In genomic region chr9:33818167-33818831, GRCh38 we compare ENCODE assay signal across 8 cellular contexts. TPM values are rescaled to one million over a fixed set of nuclear protein-coding genes. Genes with fewer than 3 reads are reported as not detected.
DNase-seq lines count a peak whose midpoint lies in the region; ATAC-seq and TF ChIP-seq lines count a peak whose summit lies in the region.

No MANE protein-coding gene starts in this region.

- DNase-seq in CD4-positive, CD25-positive, alpha-beta regulatory T cell = peak in 1 of 3 donors; percentile 35
- no peak for DNase-seq in activated T-helper 2 cell treated with anti-CD3 and anti-CD28 coated beads, Interferon-gamma antibody, Interleukin-2, Interleukin-4, amounts not matched to agents 10 μg/mL and 5 μg/mL and 100 μg/mL, durations not matched to agents 14 hours and 24 hours and 36 hours (ENCODE audit: low spot score)
- peak in 2 of 3 donors; percentile 86 to 87 for DNase-seq in right cardiac atrium
- DNase-seq in sigmoid colon = no peak
- DNase-seq in NCI-H1417 treated with DMSO at 0.1 percent for 48 hours (lab: John Stamatoyannopoulos, UW) = no peak
- no peak for DNase-seq in OCI-M2 (lab: John Stamatoyannopoulos, UW; ENCODE audit: unreplicated experiment)

- ATAC-seq in CD4-positive, CD25-positive, alpha-beta regulatory T cell (ENCODE audit: low read depth in 2 of 2) = peak in 1 of 2 donors; percentile 10
- ATAC-seq in HG02884 (IDR thresholded peaks at IDR 0.05; ENCODE audit: unreplicated experiment) (peak; percentile 8), right cardiac atrium (peak; percentile 6 to 16), HG03571 (IDR thresholded peaks at IDR 0.05; ENCODE audit: unreplicated experiment) (no peak)

- H3K36me3 Mint-ChIP-seq in CD4-positive, CD25-positive, alpha-beta regulatory T cell = peaks cover 3% of the 10 kb centered on the region
- H3K36me3 Mint-ChIP-seq in activated T-helper 2 cell treated with anti-CD3 and anti-CD28 coated beads, Interferon-gamma antibody, Interleukin-2, Interleukin-4, amounts not matched to agents 10 μg/mL and 5 μg/mL and 100 μg/mL, durations not matched to agents 14 hours and 24 hours and 36 hours (ENCODE audit: low read depth) = peaks cover 18% of the 10 kb centered on the region

- no peaks in the 10 kb centered on the region for H3K36me3 ChIP-seq in CD4-positive, CD25-positive, alpha-beta regulatory T cell (ENCODE audit: control insufficient read depth, insufficient read depth, low read length)
- no peaks in the 10 kb centered on the region for H3K36me3 ChIP-seq in sigmoid colon

- no peak for TF ChIP-seq CTCF in sigmoid colon (IDR thresholded peaks at IDR 0.05)

- intact Hi-C loops in activated T-helper 2 cell treated with anti-CD3 and anti-CD28 coated beads, Interferon-gamma antibody, Interleukin-2, Interleukin-4, amounts not matched to agents 10 μg/mL and 5 μg/mL and 100 μg/mL, durations not matched to agents 14 hours and 24 hours and 36 hours (cut with micrococcal nuclease) = no loop called here
- intact Hi-C loops in right cardiac atrium (cut with DNase I) = loop anchor here in 2 of 4 donors (2.0 to 5.0 kb wide), 2 partner anchors 29 to 34 kb away; no protein-coding TSS in a partner anchor
- intact Hi-C loops in sigmoid colon (cut with DNase I) = loop anchor here (10.0 kb wide), 3 partner anchors 227 to 557 kb away; partner anchors contain the start of genes MYORG and UBAP2

- peaks cover 33 to 59% (median 41%) of the 10 kb centered on the region in 4 donors for H3K4me1 Mint-ChIP-seq in CD4-positive, CD25-positive, alpha-beta regulatory T cell
- peaks cover 38% of the 10 kb centered on the region for H3K4me1 Mint-ChIP-seq in activated T-helper 2 cell treated with anti-CD3 and anti-CD28 coated beads, Interferon-gamma antibody, Interleukin-2, Interleukin-4, amounts not matched to agents 10 μg/mL and 5 μg/mL and 100 μg/mL, durations not matched to agents 14 hours and 24 hours and 36 hours (ENCODE audit: low read depth)

- WGBS in right cardiac atrium = under 1% methylated on average over 17 of the region's 17 CpGs
- WGBS in sigmoid colon, 2 donors = 0 to 1% methylated on average over 17 of the region's 17 CpGs

- H3K27ac Mint-ChIP-seq in CD4-positive, CD25-positive, alpha-beta regulatory T cell = peak overlapping the region; percentile 79 to 99 (median 95)
- peak overlapping the region; percentile 79 for H3K27ac Mint-ChIP-seq in activated T-helper 2 cell treated with anti-CD3 and anti-CD28 coated beads, Interferon-gamma antibody, Interleukin-2, Interleukin-4, amounts not matched to agents 10 μg/mL and 5 μg/mL and 100 μg/mL, durations not matched to agents 14 hours and 24 hours and 36 hours

- peak overlapping the region; percentile 95 for H3K27ac ChIP-seq in CD4-positive, CD25-positive, alpha-beta regulatory T cell (ENCODE audit: insufficient read depth, low read length, poor library complexity, severe bottlenecking)
- H3K27ac ChIP-seq in right cardiac atrium (ENCODE audit: low read length) = peak overlapping the region; percentile 100
- H3K27ac ChIP-seq in sigmoid colon = peak overlapping the region; percentile 96 to 99 (median 98)

- H3K9me3 ChIP-seq in CD4-positive, CD25-positive, alpha-beta regulatory T cell (ENCODE audit: control insufficient read depth in 2 of 2, low read length in 2 of 2) = no peaks in the 10 kb centered on the region
- H3K9me3 ChIP-seq in right cardiac atrium (ENCODE audit: control insufficient read depth, low read length) (no peaks in the 10 kb centered on the region), sigmoid colon (no peaks in the 10 kb centered on the region)

- H3K4me1 ChIP-seq in CD4-positive, CD25-positive, alpha-beta regulatory T cell (ENCODE audit: control insufficient read depth, insufficient read depth, low read length, poor library complexity, severe bottlenecking) = peaks cover 43% of the 10 kb centered on the region
- H3K4me1 ChIP-seq in right cardiac atrium (ENCODE audit: control insufficient read depth, insufficient read depth, low read length) (no peaks in the 10 kb centered on the region), sigmoid colon (peaks cover 0 to 66% (median 54%) of the 10 kb centered on the region in 4 donors)

- H3K9me3 Mint-ChIP-seq in CD4-positive, CD25-positive, alpha-beta regulatory T cell = no peaks in the 10 kb centered on the region
- no peaks in the 10 kb centered on the region for H3K9me3 Mint-ChIP-seq in activated T-helper 2 cell treated with anti-CD3 and anti-CD28 coated beads, Interferon-gamma antibody, Interleukin-2, Interleukin-4, amounts not matched to agents 10 μg/mL and 5 μg/mL and 100 μg/mL, durations not matched to agents 14 hours and 24 hours and 36 hours

- H3K27me3 ChIP-seq in CD4-positive, CD25-positive, alpha-beta regulatory T cell (ENCODE audit: control insufficient read depth, insufficient read depth, low read length) = no peaks in the 10 kb centered on the region
- H3K27me3 ChIP-seq in right cardiac atrium (ENCODE audit: control insufficient read depth, insufficient read depth) = no peaks in the 10 kb centered on the region
- no peaks in the 10 kb centered on the region for H3K27me3 ChIP-seq in sigmoid colon

- no peak for TF ChIP-seq POLR2A in sigmoid colon (IDR thresholded peaks at IDR 0.05)

- H3K4me3 Mint-ChIP-seq in CD4-positive, CD25-positive, alpha-beta regulatory T cell = peak overlapping the region; percentile 92 to 98 (median 95)
- H3K4me3 Mint-ChIP-seq in activated T-helper 2 cell treated with anti-CD3 and anti-CD28 coated beads, Interferon-gamma antibody, Interleukin-2, Interleukin-4, amounts not matched to agents 10 μg/mL and 5 μg/mL and 100 μg/mL, durations not matched to agents 14 hours and 24 hours and 36 hours (ENCODE audit: low read depth) = peak overlapping the region; percentile 82

- peak overlapping the region; percentile 97 for H3K4me3 ChIP-seq in CD4-positive, CD25-positive, alpha-beta regulatory T cell (ENCODE audit: low read depth, low read length)
- H3K4me3 ChIP-seq in right cardiac atrium (ENCODE audit: low read length) = peak overlapping the region; percentile 99
- H3K4me3 ChIP-seq in sigmoid colon = peak overlapping the region; percentile 96 to 97 (median 96)

- TF ChIP-seq EP300 in sigmoid colon (IDR thresholded peaks at IDR 0.05) = no peak

- H3K27me3 Mint-ChIP-seq in CD4-positive, CD25-positive, alpha-beta regulatory T cell = no peaks in the 10 kb centered on the region
- H3K27me3 Mint-ChIP-seq in activated T-helper 2 cell treated with anti-CD3 and anti-CD28 coated beads, Interferon-gamma antibody, Interleukin-2, Interleukin-4, amounts not matched to agents 10 μg/mL and 5 μg/mL and 100 μg/mL, durations not matched to agents 14 hours and 24 hours and 36 hours (ENCODE audit: low read depth) = no peaks in the 10 kb centered on the region

RNA-seq across cellular contexts. Expression of gene UBE2R2, which starts 1.3 kb away (rescaled TPM):
- total RNA-seq in CD4-positive, CD25-positive, alpha-beta regulatory T cell = 33.3 TPM
- 10 to 100 TPM; 14.8 to 20.3 (median 15.8) TPM for polyA plus RNA-seq in CD4-positive, CD25-positive, alpha-beta regulatory T cell
- 43.1 and 44.1 TPM in 2 replicates for total RNA-seq in activated T-helper 2 cell treated with anti-CD3 and anti-CD28 coated beads, Interferon-gamma antibody, Interleukin-2, Interleukin-4, amounts not matched to agents 10 μg/mL and 5 μg/mL and 100 μg/mL, durations not matched to agents 14 hours and 24 hours and 36 hours
- total RNA-seq in right cardiac atrium (10 to 100 TPM; 34.9 to 43.8 (median 38.6) TPM), sigmoid colon (10 to 100 TPM; 24.4 to 32.4 (median 25.7) TPM)
- polyA plus RNA-seq in right cardiac atrium (23.9 TPM), sigmoid colon (10 to 100 TPM; 23.2 to 30.6 (median 25.4) TPM)

RNA-seq across cellular contexts. Expression of gene PRSS3, which starts 22.9 kb away (rescaled TPM):
- total RNA-seq in CD4-positive, CD25-positive, alpha-beta regulatory T cell = not detected
- polyA plus RNA-seq in CD4-positive, CD25-positive, alpha-beta regulatory T cell = not detected
- total RNA-seq in activated T-helper 2 cell treated with anti-CD3 and anti-CD28 coated beads, Interferon-gamma antibody, Interleukin-2, Interleukin-4, amounts not matched to agents 10 μg/mL and 5 μg/mL and 100 μg/mL, durations not matched to agents 14 hours and 24 hours and 36 hours = not detected in 2 replicates
- total RNA-seq in right cardiac atrium (not detected), sigmoid colon (1 to 10 TPM in 1 of 4 donors, not detected in 3; 8.9 TPM)
- polyA plus RNA-seq in right cardiac atrium (not detected), sigmoid colon (100 to 1,000 TPM; 148 to 519 (median 347) TPM)

Comparison
In these comparisons a context has a peak if more than half of its experiments do, and no peak if none do; other contexts are left out.
1. DNase-seq: peak in right cardiac atrium (2 of 3); none in activated T-helper 2 cell treated with anti-CD3 and anti-CD28 coated beads, Interferon-gamma antibody, Interleukin-2, Interleukin-4, amounts not matched to agents 10 μg/mL and 5 μg/mL and 100 μg/mL, durations not matched to agents 14 hours and 24 hours and 36 hours (single experiment), sigmoid colon (single experiment), NCI-H1417 treated with DMSO at 0.1 percent for 48 hours (single experiment) and OCI-M2 (single experiment).
2. Peak in every context shown above with its lines, with median percentiles within 50 percentile points of each other: H3K27ac ChIP-seq and H3K4me3 ChIP-seq.